In genomic region chrX:103464071-103464773, GRCh38 we compare ENCODE assay signal across 8 cellular contexts. TPM values are rescaled to one million over a fixed set of nuclear protein-coding genes. Genes with fewer than 3 reads are reported as not detected.
DNase-seq lines count a peak whose midpoint lies in the region; ATAC-seq, FAIRE-seq and TF ChIP-seq lines count a peak whose summit lies in the region.

No MANE protein-coding gene starts in this region.

- peak; percentile 93 for FAIRE-seq in GM12891 (lab: Jason Lieb, UNC)

- peaks cover 7% of the 10 kb centered on the region for H3K4me1 ChIP-seq in foreskin keratinocyte
- no peaks in the 10 kb centered on the region for H3K4me1 ChIP-seq in parathyroid adenoma

- no peak for TF ChIP-seq POLR2A in GM12891 (IDR thresholded peaks at IDR 0.05; ENCODE audit: low read depth, low read length)

- H3K9ac ChIP-seq in parathyroid adenoma = no peak overlapping the region

- no peaks in the 10 kb centered on the region for H3K9me3 ChIP-seq in parathyroid adenoma (ENCODE audit: control insufficient read depth, low read length)

- peak overlapping the region; percentile 86 for H3K4me3 Mint-ChIP-seq in activated T-helper 2 cell treated with anti-CD3 and anti-CD28 coated beads, Interferon-gamma antibody, Interleukin-2, Interleukin-4, amounts not matched to agents 10 μg/mL and 5 μg/mL and 100 μg/mL, durations not matched to agents 14 hours and 24 hours and 36 hours (ENCODE audit: low read depth)

- no peak overlapping the region for H2AFZ ChIP-seq in parathyroid adenoma

- peak overlapping the region; percentile 2 for H3K4me3 ChIP-seq in parathyroid adenoma (ENCODE audit: low read depth, low read length)

- H3K27ac ChIP-seq in foreskin keratinocyte (no peak overlapping the region), parathyroid adenoma (no peak overlapping the region)

- H3K4me1 Mint-ChIP-seq in activated T-helper 2 cell treated with anti-CD3 and anti-CD28 coated beads, Interferon-gamma antibody, Interleukin-2, Interleukin-4, amounts not matched to agents 10 μg/mL and 5 μg/mL and 100 μg/mL, durations not matched to agents 14 hours and 24 hours and 36 hours (ENCODE audit: low read depth) = peaks cover 3% of the 10 kb centered on the region

- H3K36me3 ChIP-seq in parathyroid adenoma (ENCODE audit: control insufficient read depth, insufficient read depth, low read length) = no peaks in the 10 kb centered on the region

- peak overlapping the region; percentile 63 for H3K27ac Mint-ChIP-seq in activated T-helper 2 cell treated with anti-CD3 and anti-CD28 coated beads, Interferon-gamma antibody, Interleukin-2, Interleukin-4, amounts not matched to agents 10 μg/mL and 5 μg/mL and 100 μg/mL, durations not matched to agents 14 hours and 24 hours and 36 hours

- H3K27me3 Mint-ChIP-seq in activated T-helper 2 cell treated with anti-CD3 and anti-CD28 coated beads, Interferon-gamma antibody, Interleukin-2, Interleukin-4, amounts not matched to agents 10 μg/mL and 5 μg/mL and 100 μg/mL, durations not matched to agents 14 hours and 24 hours and 36 hours (ENCODE audit: low read depth) = peaks cover 6% of the 10 kb centered on the region

- intact Hi-C loops in activated T-helper 2 cell treated with anti-CD3 and anti-CD28 coated beads, Interferon-gamma antibody, Interleukin-2, Interleukin-4, amounts not matched to agents 10 μg/mL and 5 μg/mL and 100 μg/mL, durations not matched to agents 14 hours and 24 hours and 36 hours (cut with micrococcal nuclease) = loop anchor here (1.0 to 2.0 kb wide), 2 partner anchors 121 to 253 kb away; no protein-coding TSS in a partner anchor

- no peaks in the 10 kb centered on the region for H3K9me3 Mint-ChIP-seq in activated T-helper 2 cell treated with anti-CD3 and anti-CD28 coated beads, Interferon-gamma antibody, Interleukin-2, Interleukin-4, amounts not matched to agents 10 μg/mL and 5 μg/mL and 100 μg/mL, durations not matched to agents 14 hours and 24 hours and 36 hours

- DNase-seq in AG08395 (ENCODE audit: low spot score) (peak; percentile 46), GM12891 (ENCODE audit: insufficient read length, low spot score) (no peak), NCI-H1694 (lab: John Stamatoyannopoulos, UW) (peak; percentile 39), foreskin keratinocyte (peak in 1 of 2 donors; percentile 48), SHP77 (lab: John Stamatoyannopoulos, UW) (no peak)
- no peak for DNase-seq in activated T-helper 2 cell treated with anti-CD3 and anti-CD28 coated beads, Interferon-gamma antibody, Interleukin-2, Interleukin-4, amounts not matched to agents 10 μg/mL and 5 μg/mL and 100 μg/mL, durations not matched to agents 14 hours and 24 hours and 36 hours (ENCODE audit: low spot score)

- H3K4me2 ChIP-seq in parathyroid adenoma (ENCODE audit: low read length) = no peak overlapping the region

- TF ChIP-seq CTCF in foreskin keratinocyte (conservative IDR thresholded peaks at IDR 0.05) (peak; percentile 57), parathyroid adenoma (IDR thresholded peaks at IDR 0.05) (no peak)

- no peaks in the 10 kb centered on the region for H3K36me3 Mint-ChIP-seq in activated T-helper 2 cell treated with anti-CD3 and anti-CD28 coated beads, Interferon-gamma antibody, Interleukin-2, Interleukin-4, amounts not matched to agents 10 μg/mL and 5 μg/mL and 100 μg/mL, durations not matched to agents 14 hours and 24 hours and 36 hours (ENCODE audit: low read depth)

- no peaks in the 10 kb centered on the region for H3K79me2 ChIP-seq in parathyroid adenoma

- H3K27me3 ChIP-seq in foreskin keratinocyte = no peaks in the 10 kb centered on the region
- no peaks in the 10 kb centered on the region for H3K27me3 ChIP-seq in parathyroid adenoma (ENCODE audit: control insufficient read depth, insufficient read depth, low read length)

- ATAC-seq in HG02678 (IDR thresholded peaks at IDR 0.05; ENCODE audit: unreplicated experiment) = peak; percentile 73
- peak; percentile 83 for ATAC-seq in foreskin keratinocyte

TF ChIP-seq in GM12891, 5 proteins besides CTCF, POLR2A, EP300 and RAD21:
- TF ChIP-seq PAX5 (IDR thresholded peaks at IDR 0.05; ENCODE audit: insufficient read depth, low read length, severe bottlenecking) (no peak), POU2F2 (IDR thresholded peaks at IDR 0.05; ENCODE audit: low read depth, low read length) (no peak), TAF1 (IDR thresholded peaks at IDR 0.05; ENCODE audit: low read depth, low read length) (no peak), POLR2AphosphoS5 (IDR thresholded peaks at IDR 0.05; ENCODE audit: low read depth, low read length) (no peak), SPI1 (IDR thresholded peaks at IDR 0.05; ENCODE audit: low read depth, low read length) (no peak)

RNA-seq across cellular contexts. Expression of gene RAB40A, which starts 55.1 kb away (rescaled TPM):
- 0.39 TPM for polyA plus RNA-seq in GM12891 (2012; ENCODE audit: low read depth, missing spikeins)
- total RNA-seq in activated T-helper 2 cell treated with anti-CD3 and anti-CD28 coated beads, Interferon-gamma antibody, Interleukin-2, Interleukin-4, amounts not matched to agents 10 μg/mL and 5 μg/mL and 100 μg/mL, durations not matched to agents 14 hours and 24 hours and 36 hours = not detected in 2 replicates
- 0.07 and 0.11 TPM in 2 replicates for total RNA-seq in foreskin keratinocyte
- polyA plus RNA-seq in foreskin keratinocyte = not detected in 2 replicates

Comparison
In these comparisons a context has a peak if more than half of its experiments do, and no peak if none do; other contexts are left out.
1. DNase-seq: peak in AG08395 (single experiment) and NCI-H1694 (single experiment); none in GM12891 (single experiment), activated T-helper 2 cell treated with anti-CD3 and anti-CD28 coated beads, Interferon-gamma antibody, Interleukin-2, Interleukin-4, amounts not matched to agents 10 μg/mL and 5 μg/mL and 100 μg/mL, durations not matched to agents 14 hours and 24 hours and 36 hours (single experiment) and SHP77 (0 of 2).